ENCODE assay signal across 10 cellular contexts in genomic region chr12:56161677-56162351, GRCh38. TPM values are rescaled to one million over a fixed set of nuclear protein-coding genes. Genes with fewer than 3 reads are reported as not detected.
DNase-seq lines count a peak whose midpoint lies in the region; ATAC-seq and TF ChIP-seq lines count a peak whose summit lies in the region.
"Had no signal": no experiment of that assay in that cellular context is flagged by ENCODE, and none has a peak within 500 bp of the region (broad histone marks: within the 10 kb centered on the region; RNA-seq: fewer than 3 reads in every experiment).

No MANE protein-coding gene starts in this region.

- no peak overlapping the region for H3K4me3 ChIP-seq in CD4-positive, CD25-positive, alpha-beta regulatory T cell (ENCODE audit: low read depth, low read length)
- no peak overlapping the region for H3K4me3 ChIP-seq in effector memory CD4-positive, alpha-beta T cell (ENCODE audit: insufficient read depth, low read depth, low read length, poor library complexity, severe bottlenecking)

- H3K36me3 Mint-ChIP-seq in CD4-positive, CD25-positive, alpha-beta regulatory T cell, result peaks cover 30% of the 10 kb centered on the region
- H3K36me3 Mint-ChIP-seq in neural crest cell (ENCODE audit: low read depth), result peaks cover 34% of the 10 kb centered on the region

- DNase-seq in CD4-positive, CD25-positive, alpha-beta regulatory T cell, result no peak
- DNase-seq in HK-2 (ENCODE audit: unreplicated experiment) (peak; percentile 20), neural crest cell (ENCODE audit: low read depth, low spot score) (no peak), posterior cingulate gyrus (no peak), NCI-H146 treated with DMSO at 0.1 percent for 48 hours (lab: John Stamatoyannopoulos, UW; ENCODE audit: unreplicated experiment) (no peak)
- DNase-seq in effector memory CD4-positive, alpha-beta T cell, result no peak
- DNase-seq: NCI-H2107; stimulated activated CD4-positive, alpha-beta T cell treated with anti-CD3 and anti-CD28 coated beads, Interleukin-4, amount 100 ng/mL, for 4 hours had no signal

- no peaks in the 10 kb centered on the region for H3K9me3 ChIP-seq in CD4-positive, CD25-positive, alpha-beta regulatory T cell (ENCODE audit: control insufficient read depth in 2 of 2, low read length in 2 of 2)
- H3K9me3 ChIP-seq in effector memory CD4-positive, alpha-beta T cell (ENCODE audit: control insufficient read depth, low read length), result no peaks in the 10 kb centered on the region

- peaks cover 45% of the 10 kb centered on the region for H3K4me1 ChIP-seq in CD4-positive, CD25-positive, alpha-beta regulatory T cell (ENCODE audit: control insufficient read depth, insufficient read depth, low read length, poor library complexity, severe bottlenecking)
- peaks cover 33% of the 10 kb centered on the region for H3K4me1 ChIP-seq in effector memory CD4-positive, alpha-beta T cell (ENCODE audit: control insufficient read depth, insufficient read depth, low read length, poor library complexity, severe bottlenecking)

- H3K36me3 ChIP-seq in CD4-positive, CD25-positive, alpha-beta regulatory T cell (ENCODE audit: control insufficient read depth, insufficient read depth, low read length), result peaks cover 57% of the 10 kb centered on the region
- peaks cover 55% of the 10 kb centered on the region for H3K36me3 ChIP-seq in effector memory CD4-positive, alpha-beta T cell (ENCODE audit: control insufficient read depth, insufficient read depth, low read length)

- H3K4me1 Mint-ChIP-seq in CD4-positive, CD25-positive, alpha-beta regulatory T cell, result peaks cover 0 to 53% (median 34%) of the 10 kb centered on the region in 4 donors
- peaks cover 55% of the 10 kb centered on the region for H3K4me1 Mint-ChIP-seq in neural crest cell

- no peak for TF ChIP-seq CTCF in neural crest cell (conservative IDR thresholded peaks at IDR 0.05)

- peak overlapping the region in 2 of 3 donors; percentile 98 to 100 for H3K27ac Mint-ChIP-seq in CD4-positive, CD25-positive, alpha-beta regulatory T cell
- H3K27ac Mint-ChIP-seq in neural crest cell (ENCODE audit: unreplicated experiment), result no peak overlapping the region

- peak overlapping the region; percentile 72 to 100 (median 96) for H3K4me3 Mint-ChIP-seq in CD4-positive, CD25-positive, alpha-beta regulatory T cell
- peak overlapping the region; percentile 95 for H3K4me3 Mint-ChIP-seq in neural crest cell

- ATAC-seq in CD4-positive, CD25-positive, alpha-beta regulatory T cell (ENCODE audit: low read depth in 2 of 2), result no peak
- no peak for ATAC-seq in HG03342 (IDR thresholded peaks at IDR 0.05; ENCODE audit: unreplicated experiment)
- no peak for ATAC-seq in GM18873 (IDR thresholded peaks at IDR 0.05; ENCODE audit: low FRiP score, unreplicated experiment)

- no peaks in the 10 kb centered on the region for H3K9me3 Mint-ChIP-seq in CD4-positive, CD25-positive, alpha-beta regulatory T cell
- no peaks in the 10 kb centered on the region for H3K9me3 Mint-ChIP-seq in neural crest cell

- peak overlapping the region; percentile 95 for H3K27ac ChIP-seq in CD4-positive, CD25-positive, alpha-beta regulatory T cell (ENCODE audit: insufficient read depth, low read length, poor library complexity, severe bottlenecking)
- peak overlapping the region; percentile 95 for H3K27ac ChIP-seq in effector memory CD4-positive, alpha-beta T cell (ENCODE audit: insufficient read depth, low read length, poor library complexity, severe bottlenecking)

- H3K27me3 Mint-ChIP-seq in CD4-positive, CD25-positive, alpha-beta regulatory T cell, result no peaks in the 10 kb centered on the region
- peaks cover 18% of the 10 kb centered on the region for H3K27me3 Mint-ChIP-seq in neural crest cell (ENCODE audit: low read depth)

- H3K27me3 ChIP-seq in CD4-positive, CD25-positive, alpha-beta regulatory T cell (ENCODE audit: control insufficient read depth, insufficient read depth, low read length), result no peaks in the 10 kb centered on the region
- no peaks in the 10 kb centered on the region for H3K27me3 ChIP-seq in effector memory CD4-positive, alpha-beta T cell (replicated peaks; ENCODE audit: control insufficient read depth, insufficient read depth, low read length, poor library complexity, severe bottlenecking)

- intact Hi-C loops in posterior cingulate gyrus (cut with DNase I), result no loop called here

RNA-seq across cellular contexts. Expression of gene MYL6, which starts 3.7 kb away (rescaled TPM):
- 933 TPM for total RNA-seq in CD4-positive, CD25-positive, alpha-beta regulatory T cell
- polyA plus RNA-seq in CD4-positive, CD25-positive, alpha-beta regulatory T cell, result 1,000 to 10,000 TPM; 2,559 to 3,471 (median 2,992) TPM
- 924 TPM in 2 replicates for total RNA-seq in neural crest cell

RNA-seq across cellular contexts. Expression of gene MYL6B, which starts 9.4 kb away (rescaled TPM):
- total RNA-seq in CD4-positive, CD25-positive, alpha-beta regulatory T cell, result 8.8 TPM
- 10 to 100 TPM in 3 of 4 donors, 1 to 10 TPM in 1; 9.9 to 18.4 (median 11.3) TPM for polyA plus RNA-seq in CD4-positive, CD25-positive, alpha-beta regulatory T cell
- 178 and 189 TPM in 2 replicates for total RNA-seq in neural crest cell

RNA-seq across cellular contexts. Expression of gene SMARCC2, which starts 27.5 kb away (rescaled TPM):
- total RNA-seq in CD4-positive, CD25-positive, alpha-beta regulatory T cell, result 153 TPM
- polyA plus RNA-seq in CD4-positive, CD25-positive, alpha-beta regulatory T cell, result 10 to 100 TPM; 46.3 to 64.1 (median 54.1) TPM
- total RNA-seq in neural crest cell, result 164 and 172 TPM in 2 replicates

RNA-seq across cellular contexts. Expression of gene ESYT1, which starts 33.7 kb away (rescaled TPM):
- 190 TPM for total RNA-seq in CD4-positive, CD25-positive, alpha-beta regulatory T cell
- polyA plus RNA-seq in CD4-positive, CD25-positive, alpha-beta regulatory T cell, result 100 to 1,000 TPM; 249 to 395 (median 333) TPM
- 118 and 121 TPM in 2 replicates for total RNA-seq in neural crest cell

RNA-seq across cellular contexts. Expression of gene ZC3H10, which starts 43.7 kb away (rescaled TPM):
- total RNA-seq in CD4-positive, CD25-positive, alpha-beta regulatory T cell, result 11.0 TPM
- polyA plus RNA-seq in CD4-positive, CD25-positive, alpha-beta regulatory T cell, result 1 to 10 TPM; 1.7 to 3.7 (median 2.9) TPM
- total RNA-seq in neural crest cell, result 19.1 and 19.3 TPM in 2 replicates

Comparison
In these comparisons a context has a peak if more than half of its experiments do, and no peak if none do; other contexts are left out.
1. RNA of gene MYL6B, which starts 9.4 kb away (total RNA-seq): 178 to 189 TPM in neural crest cell; 8.8 TPM in CD4-positive, CD25-positive, alpha-beta regulatory T cell (single experiment); every median in the first group is over 10 times any median in the second.